1 cellular context compared by ENCODE assay signal in the genomic region with DNA sequence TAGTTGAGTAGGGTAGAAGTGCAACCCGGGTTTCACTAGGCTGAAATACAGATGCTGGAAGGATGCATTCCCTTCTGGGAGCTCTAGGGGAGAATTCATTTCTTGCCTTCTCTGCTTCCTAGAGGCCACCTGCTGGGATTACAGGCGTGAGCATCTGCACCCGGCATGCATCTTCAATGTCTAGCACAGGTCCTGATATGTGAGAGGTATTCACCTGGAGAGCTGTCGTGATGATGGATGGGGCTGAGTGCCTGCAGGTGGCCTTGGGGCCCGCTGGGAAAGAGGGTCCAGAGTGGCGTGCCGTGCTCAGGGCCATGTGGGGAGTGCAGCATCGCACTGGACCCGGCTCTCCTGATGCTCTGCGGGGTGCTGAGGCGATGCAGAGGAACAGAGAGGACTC.
TF ChIP-seq lines count a peak whose summit lies in the region.

No MANE protein-coding gene starts in this region.

TF ChIP-seq in SK-N-SH treated with all-trans-retinoic acid at 6 μM for 48 hours, 23 proteins besides CTCF, POLR2A, EP300 and RAD21 (continued from another document):
- TF ChIP-seq ZNF565 (CRISPR knock-in tag; conservative IDR thresholded peaks at IDR 0.05; ENCODE audit: low read depth), result no peak
- TF ChIP-seq ZFP3 (CRISPR knock-in tag; IDR thresholded peaks at IDR 0.05), result no peak
- TF ChIP-seq BACH2 (CRISPR knock-in tag; IDR thresholded peaks at IDR 0.05; ENCODE audit: borderline replicate concordance), result no peak
- TF ChIP-seq GLIS3 (CRISPR knock-in tag; IDR thresholded peaks at IDR 0.05), result no peak
- no peak for TF ChIP-seq ARNTL (CRISPR knock-in tag; IDR thresholded peaks at IDR 0.05; ENCODE audit: borderline replicate concordance, low read depth)
- TF ChIP-seq OSR1 (CRISPR knock-in tag; IDR thresholded peaks at IDR 0.05), result no peak
- no peak for TF ChIP-seq ZC3H10 (CRISPR knock-in tag; IDR thresholded peaks at IDR 0.05)
- TF ChIP-seq, protein P1, sequence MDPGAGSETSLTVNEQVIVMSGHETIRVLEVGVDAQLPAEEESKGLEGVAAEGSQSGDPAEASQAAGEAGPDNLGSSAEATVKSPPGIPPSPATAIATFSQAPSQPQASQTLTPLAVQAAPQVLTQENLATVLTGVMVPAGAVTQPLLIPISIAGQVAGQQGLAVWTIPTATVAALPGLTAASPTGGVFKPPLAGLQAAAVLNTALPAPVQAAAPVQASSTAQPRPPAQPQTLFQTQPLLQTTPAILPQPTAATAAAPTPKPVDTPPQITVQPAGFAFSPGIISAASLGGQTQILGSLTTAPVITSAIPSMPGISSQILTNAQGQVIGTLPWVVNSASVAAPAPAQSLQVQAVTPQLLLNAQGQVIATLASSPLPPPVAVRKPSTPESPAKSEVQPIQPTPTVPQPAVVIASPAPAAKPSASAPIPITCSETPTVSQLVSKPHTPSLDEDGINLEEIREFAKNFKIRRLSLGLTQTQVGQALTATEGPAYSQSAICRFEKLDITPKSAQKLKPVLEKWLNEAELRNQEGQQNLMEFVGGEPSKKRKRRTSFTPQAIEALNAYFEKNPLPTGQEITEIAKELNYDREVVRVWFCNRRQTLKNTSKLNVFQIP (CRISPR knock-in tag; IDR thresholded peaks at IDR 0.05; ENCODE audit: borderline replicate concordance, low read depth), result no peak
- TF ChIP-seq SNAI2 (CRISPR knock-in tag; IDR thresholded peaks at IDR 0.05), result no peak
TF ChIP-seq in SK-N-SH treated with all-trans-retinoic acid at 6 μM for 48 hours: peak in this region for 0.
